In genomic region chr13:38620876-38621275, GRCh38 we compare ENCODE assay signal across 22 cellular contexts.
"Had no signal": no experiment of that assay in that cellular context is flagged by ENCODE, and none has a peak within 500 bp of the region (broad histone marks: within the 10 kb centered on the region; RNA-seq: fewer than 3 reads in every experiment).

No MANE protein-coding gene starts in this region.

- DNase-seq: colonic mucosa; cortex of kidney; dermis blood vessel endothelial cell; dorsolateral prefrontal cortex; effector CD4-positive, alpha-beta T cell; effector CD8-positive, alpha-beta T cell; effector memory CD4-positive, alpha-beta T cell; effector memory CD8-positive, alpha-beta T cell; endodermal cell; erythroblast; esophagus squamous epithelium; foreskin fibroblast; foreskin keratinocyte; gastrocnemius medialis; glutamatergic neuron; head of caudate nucleus; heart left ventricle; heart right ventricle had no signal

- H3K27me3 ChIP-seq: colonic mucosa, esophagus muscularis mucosa, esophagus squamous epithelium, gastrocnemius medialis, gastroesophageal sphincter, heart left ventricle, heart right ventricle had no signal

- H3K9me3 ChIP-seq: colonic mucosa, esophagus muscularis mucosa, esophagus squamous epithelium, gastrocnemius medialis, gastroesophageal sphincter, heart left ventricle, heart right ventricle had no signal

- H3K4me3 ChIP-seq: colonic mucosa, coronary artery, dorsolateral prefrontal cortex, esophagus muscularis mucosa, esophagus squamous epithelium, gastrocnemius medialis, gastroesophageal sphincter, heart left ventricle, heart right ventricle had no signal

- H3K36me3 ChIP-seq: colonic mucosa, esophagus muscularis mucosa, esophagus squamous epithelium, gastrocnemius medialis, gastroesophageal sphincter, heart left ventricle, heart right ventricle had no signal

- H3K4me1 ChIP-seq: colonic mucosa, esophagus squamous epithelium, foreskin keratinocyte, gastrocnemius medialis, heart left ventricle, heart right ventricle had no signal

- H3K27ac ChIP-seq: colonic mucosa, coronary artery, dorsolateral prefrontal cortex, epithelial cell of prostate, esophagus muscularis mucosa, esophagus squamous epithelium, foreskin keratinocyte, gastrocnemius medialis, gastroesophageal sphincter, heart left ventricle, heart right ventricle had no signal
